ENCODE assay signal across 8 cellular contexts in genomic region chr6:106974999-106975698, GRCh38. TPM values are rescaled to one million over a fixed set of nuclear protein-coding genes. Genes with fewer than 3 reads are reported as not detected.
DNase-seq lines count a peak whose midpoint lies in the region; ATAC-seq, FAIRE-seq and TF ChIP-seq lines count a peak whose summit lies in the region.

No MANE protein-coding gene starts in this region.

- H3K4ac ChIP-seq in mesenchymal stem cell (ENCODE audit: low read depth in 1 of 2, low read length in 2 of 2): no peak overlapping the region

- H3K36me3 ChIP-seq in BJ (ENCODE audit: control insufficient read depth, insufficient read depth, low read length) (no peaks in the 10 kb centered on the region), mesenchymal stem cell (ENCODE audit: control insufficient read depth in 1 of 2, insufficient read depth in 2 of 2, low read depth in 1 of 2, low read length in 2 of 2) (no peaks in the 10 kb centered on the region)

- no peak overlapping the region for H3K27ac ChIP-seq in mesenchymal stem cell (ENCODE audit: low read length, poor library complexity, severe bottlenecking)

- POLR2A ChIA-PET in BJ (lab: Charles Lee): no interaction called here

- TF ChIP-seq CTCF in BJ (IDR thresholded peaks at IDR 0.05; ENCODE audit: insufficient read depth, low read depth, low read length) (no peak), type B pancreatic cell (conservative IDR thresholded peaks at IDR 0.05) (peak; percentile 42)

- under 1% methylated on average over 73 of the region's 85 CpGs for WGBS in mesenchymal stem cell

- H3K4me1 ChIP-seq in mesenchymal stem cell (ENCODE audit: control insufficient read depth, insufficient read depth, low read depth, low read length): peaks cover 20% of the 10 kb centered on the region

- H3K27me3 ChIP-seq in BJ (ENCODE audit: control insufficient read depth, insufficient read depth, low read length): peaks cover 30% of the 10 kb centered on the region
- H3K27me3 ChIP-seq in mesenchymal stem cell (ENCODE audit: control insufficient read depth in 1 of 2, insufficient read depth in 1 of 2, low read length in 2 of 2): peaks cover 34 to 52% of the 10 kb centered on the region in 2 experiments

- H3K9ac ChIP-seq in mesenchymal stem cell (ENCODE audit: low read length): no peak overlapping the region

- intact Hi-C loops in dendritic cell treated with granulocyte-macrophage colony-stimulating factor and Interleukin-4, amounts not matched to agents 40 ng/mL and 50 ng/mL, for 4 days (cut with micrococcal nuclease): loop anchor here (5.0 kb wide), 1 partner anchor 638 kb away; no protein-coding TSS in a partner anchor

- H3K9me3 ChIP-seq in mesenchymal stem cell (ENCODE audit: control insufficient read depth, low read length): no peaks in the 10 kb centered on the region

- no peak overlapping the region for H4K8ac ChIP-seq in mesenchymal stem cell (ENCODE audit: low read length)

- H2BK12ac ChIP-seq in mesenchymal stem cell (ENCODE audit: low read length in 2 of 2): no peak overlapping the region

- H3K4me2 ChIP-seq in mesenchymal stem cell (ENCODE audit: low read length, poor library complexity, severe bottlenecking): peak overlapping the region; percentile 81

- DNase-seq in BJ (ENCODE audit: low read depth) (no peak), RCC 7860 (ENCODE audit: low spot score) (peak; percentile 34), mesenchymal stem cell (peak; percentile 33), type B pancreatic cell (ENCODE audit: extremely low spot score, unreplicated experiment) (peak; percentile 85)

- no peak overlapping the region for H3K27ac Mint-ChIP-seq in dendritic cell treated with granulocyte-macrophage colony-stimulating factor and Interleukin-4, amounts not matched to agents 40 ng/mL and 50 ng/mL, for 4 days
- H3K27ac Mint-ChIP-seq in type B pancreatic cell: peak overlapping the region; percentile 94

- no peak overlapping the region for H3K14ac ChIP-seq in mesenchymal stem cell (ENCODE audit: low read length in 2 of 2)

- peak overlapping the region; percentile 78 for H3K4me3 Mint-ChIP-seq in dendritic cell treated with granulocyte-macrophage colony-stimulating factor and Interleukin-4, amounts not matched to agents 40 ng/mL and 50 ng/mL, for 4 days
- peak overlapping the region; percentile 91 for H3K4me3 Mint-ChIP-seq in type B pancreatic cell

- H2BK120ac ChIP-seq in mesenchymal stem cell (ENCODE audit: low read depth, low read length): no peak overlapping the region

- H3K4me1 Mint-ChIP-seq in dendritic cell treated with granulocyte-macrophage colony-stimulating factor and Interleukin-4, amounts not matched to agents 40 ng/mL and 50 ng/mL, for 4 days (ENCODE audit: low read depth): peaks cover 16% of the 10 kb centered on the region
- peaks cover 26% of the 10 kb centered on the region for H3K4me1 Mint-ChIP-seq in type B pancreatic cell (ENCODE audit: unreplicated experiment)

- H2BK5ac ChIP-seq in mesenchymal stem cell (ENCODE audit: low read depth, low read length, poor library complexity, severe bottlenecking): peak overlapping the region; percentile 35

- H3K4me3 ChIP-seq in BJ (ENCODE audit: low read depth, low read length) (peak overlapping the region; percentile 36), mesenchymal stem cell (ENCODE audit: insufficient read depth in 1 of 2, low read depth in 1 of 2, low read length in 2 of 2) (peak overlapping the region; percentile 71 to 80)

- no peak overlapping the region for H3K18ac ChIP-seq in mesenchymal stem cell (ENCODE audit: low read depth in 1 of 2, low read length in 2 of 2)

- H3K23ac ChIP-seq in mesenchymal stem cell (ENCODE audit: low read length in 2 of 2): no peak overlapping the region

- H3K9me3 Mint-ChIP-seq in dendritic cell treated with granulocyte-macrophage colony-stimulating factor and Interleukin-4, amounts not matched to agents 40 ng/mL and 50 ng/mL, for 4 days: no peaks in the 10 kb centered on the region
- H3K9me3 Mint-ChIP-seq in type B pancreatic cell: peaks cover 4% of the 10 kb centered on the region

- no peak overlapping the region for H2AK5ac ChIP-seq in mesenchymal stem cell (ENCODE audit: low read length, severe bottlenecking)

- H3K79me1 ChIP-seq in mesenchymal stem cell (replicated peaks; ENCODE audit: low read length, poor library complexity, severe bottlenecking): peaks cover 10% of the 10 kb centered on the region

- ATAC-seq in GM18907 (IDR thresholded peaks at IDR 0.05; ENCODE audit: unreplicated experiment) (peak; percentile 72), HG03439 (IDR thresholded peaks at IDR 0.05; ENCODE audit: unreplicated experiment) (peak; percentile 65), HG02938 (IDR thresholded peaks at IDR 0.05; ENCODE audit: unreplicated experiment) (no peak)

- H3K27me3 Mint-ChIP-seq in dendritic cell treated with granulocyte-macrophage colony-stimulating factor and Interleukin-4, amounts not matched to agents 40 ng/mL and 50 ng/mL, for 4 days: peaks cover 80% of the 10 kb centered on the region
- peaks cover 5% of the 10 kb centered on the region for H3K27me3 Mint-ChIP-seq in type B pancreatic cell

- no peak overlapping the region for H2AFZ ChIP-seq in mesenchymal stem cell (ENCODE audit: low read depth, low read length)

- CTCF ChIA-PET in BJ (lab: Yijun Ruan, JAX): no interaction called here

- no peak overlapping the region for H2BK15ac ChIP-seq in mesenchymal stem cell (ENCODE audit: low read depth, poor library complexity, severe bottlenecking)

- FAIRE-seq in RCC 7860 (lab: Jason Lieb, UNC): no peak

- no peaks in the 10 kb centered on the region for H3K36me3 Mint-ChIP-seq in dendritic cell treated with granulocyte-macrophage colony-stimulating factor and Interleukin-4, amounts not matched to agents 40 ng/mL and 50 ng/mL, for 4 days (ENCODE audit: low read depth)
- H3K36me3 Mint-ChIP-seq in type B pancreatic cell: peaks cover 23% of the 10 kb centered on the region

- no peak overlapping the region for H4K91ac ChIP-seq in mesenchymal stem cell (ENCODE audit: low read length)

RNA-seq across cellular contexts. Expression of gene CD24, which starts 0.6 kb away (rescaled TPM):
- 0.05 and 0.07 TPM in 2 replicates for polyA plus RNA-seq in BJ (2011; rRNA removed)
- 0.41 TPM in 1 of 2 replicates, not detected in the other for polyA minus RNA-seq in BJ (2011; rRNA and poly(A)+ RNA removed)
- polyA plus RNA-seq in mesenchymal stem cell (2013, experiment 1 of 2): 59.5 TPM
- 58.8 TPM for polyA plus RNA-seq in mesenchymal stem cell (2013, experiment 2 of 2)
- total RNA-seq in type B pancreatic cell (ENCODE audit: low replicate concordance): 807 and 1,512 TPM in 2 replicates

RNA-seq across cellular contexts. Expression of gene MTRES1, which starts 52.9 kb away (rescaled TPM):
- 5.7 and 9.8 TPM in 2 replicates for polyA plus RNA-seq in BJ (2011; rRNA removed)
- polyA minus RNA-seq in BJ (2011; rRNA and poly(A)+ RNA removed): 1.8 and 3.2 TPM in 2 replicates
- 25.7 TPM for polyA plus RNA-seq in mesenchymal stem cell (2013, experiment 1 of 2)
- 26.0 TPM for polyA plus RNA-seq in mesenchymal stem cell (2013, experiment 2 of 2)
- total RNA-seq in type B pancreatic cell (ENCODE audit: low replicate concordance): 23.5 and 25.7 TPM in 2 replicates
